Comparison of ENCODE assay signal across 19 cellular contexts in the genomic region with DNA sequence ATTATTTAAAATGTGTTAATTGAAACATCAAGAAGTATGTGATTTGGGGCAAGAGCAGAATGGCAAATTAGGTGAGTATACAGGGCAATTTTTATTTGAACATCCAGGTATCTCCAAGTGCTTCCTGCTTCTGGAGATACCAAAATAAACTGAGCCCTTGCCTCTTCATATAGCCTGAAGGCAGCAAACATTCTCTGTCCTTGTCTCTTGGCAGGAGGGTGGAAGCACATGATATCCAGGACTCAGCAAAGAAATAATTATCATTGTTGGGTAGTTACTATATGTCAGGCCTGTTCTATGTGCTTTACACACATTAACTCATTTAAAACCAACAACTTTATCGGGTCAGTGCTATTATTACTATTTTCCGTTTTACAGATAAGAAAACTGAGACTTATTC. TPM values are rescaled to one million over a fixed set of nuclear protein-coding genes. Genes with fewer than 3 reads are reported as not detected.
A peak's percentile ranks its signal among the peaks of the same experiment; 100 is the strongest.
DNase-seq lines count a peak whose midpoint lies in the region; ATAC-seq, FAIRE-seq and TF ChIP-seq lines count a peak whose summit lies in the region.
"Had no signal": no experiment of that assay in that cellular context is flagged by ENCODE, and none has a peak within 500 bp of the region (broad histone marks: within the 10 kb centered on the region; RNA-seq: fewer than 3 reads in every experiment).

No MANE protein-coding gene starts in this region.

- 40 to 58% (median 49%) methylated on average over 2 of the region's 2 CpGs for WGBS in heart left ventricle, 4 donors
- 31% methylated on average over 2 of the region's 2 CpGs for WGBS in HepG2 (ENCODE audit: low lambda C conversion rate)

- H3K4me3 ChIP-seq in heart left ventricle (no peak overlapping the region), right atrium auricular region (no peak overlapping the region), adipocyte (ENCODE audit: low read length) (no peak overlapping the region), HepG2 (replicated peaks in 1 of 3; ENCODE audit: insufficient read depth in 1 of 3, low read depth in 2 of 3, low read length in 3 of 3) (peak overlapping the region in 1 of 3 experiments; percentile 59; a peak in 2 of 6 replicates), HAP-1 (no peak overlapping the region), OCI-LY7 (ENCODE audit: low read depth, low read length, poor library complexity, severe bottlenecking) (no peak overlapping the region)
- no peak overlapping the region for H3K4me3 ChIP-seq in CD8-positive, alpha-beta T cell (ENCODE audit: low read depth, low read length)
- H3K4me3 ChIP-seq: Peyer's patch had no signal

- TF ChIP-seq CTCF in heart left ventricle (IDR thresholded peaks at IDR 0.05), result no peak
- TF ChIP-seq CTCF in right atrium auricular region (IDR thresholded peaks at IDR 0.05), result no peak
- TF ChIP-seq CTCF in HepG2 (CRISPR knock-in tag; IDR thresholded peaks at IDR 0.05), result no peak
- no peak for TF ChIP-seq CTCF in CD8-positive, alpha-beta T cell (IDR thresholded peaks at IDR 0.05)
- TF ChIP-seq CTCF in OCI-LY7 (conservative IDR thresholded peaks at IDR 0.05; ENCODE audit: low read length), result no peak

- H3K79me2 ChIP-seq in HepG2 (ENCODE audit: insufficient read depth, low read length) (peaks cover 39% of the 10 kb centered on the region), OCI-LY7 (ENCODE audit: insufficient read depth, low read depth, low read length) (no peaks in the 10 kb centered on the region)

- intact Hi-C loops in heart left ventricle (cut with DNase I), result no loop called here
- intact Hi-C loops in HepG2 (cut with micrococcal nuclease; ENCODE audit: unreplicated experiment), result loop anchor here (2.0 kb wide), 1 partner anchor 14 kb away; no protein-coding TSS in a partner anchor
- intact Hi-C loops in CD8-positive, alpha-beta T cell (cut with DNase I, micrococcal nuclease), result no loop called here
- intact Hi-C loops in OCI-LY7 (cut with micrococcal nuclease; ENCODE audit: unreplicated experiment), result no loop called here

- H3K9ac ChIP-seq in adipocyte (ENCODE audit: low read length) (no peak overlapping the region), HepG2 (ENCODE audit: insufficient read depth, low read depth, low read length) (peak overlapping the region; percentile 52)

- in situ Hi-C loops in HepG2 (cut with HindIII; ENCODE audit: extremely low pct_ligation_motif_present, low pct_unique_long_range_greater_than_20kb), result no loop called here
- in situ Hi-C loops in HAP-1 (cut with MboI; ENCODE audit: low sequenced_read_pairs), result no loop called here

- no TSS peak for BruUV-seq in HepG2 (replicated peaks; lab: Mats Ljungman, UMichigan)
- BruUV-seq in OCI-LY7 (replicated peaks; lab: Mats Ljungman, UMichigan), result no TSS peak

- no peaks in the 10 kb centered on the region for H3K36me3 Mint-ChIP-seq in CD8-positive, alpha-beta T cell

- no peaks in the 10 kb centered on the region for H3K27me3 Mint-ChIP-seq in CD8-positive, alpha-beta T cell (ENCODE audit: low read depth)

- H3K4me1 Mint-ChIP-seq in CD8-positive, alpha-beta T cell (ENCODE audit: low read depth), result no peaks in the 10 kb centered on the region

- H3K9me2 ChIP-seq in OCI-LY7 (ENCODE audit: insufficient read depth, low read length), result no peaks in the 10 kb centered on the region

- CTCF ChIA-PET in HepG2 (lab: Yijun Ruan, JAX; ENCODE audit: low intra/inter-chr PET ratio, low total read pairs) (no interaction called here), OCI-LY7 (lab: Charles Lee; ENCODE audit: unreplicated experiment) (no interaction called here)
- CTCF ChIA-PET in CD8-positive, alpha-beta T cell (lab: Charles Lee), result no interaction called here

- H3K27ac Mint-ChIP-seq in CD8-positive, alpha-beta T cell, result no peak overlapping the region

- H3K4me3 Mint-ChIP-seq in CD8-positive, alpha-beta T cell, result no peak overlapping the region

- TF ChIP-seq POLR2A in heart left ventricle (IDR thresholded peaks at IDR 0.05) (no peak), HepG2 (IDR thresholded peaks at IDR 0.05; ENCODE audit: insufficient read depth in 1 of 2, low read depth in 2 of 2, low read length in 2 of 2) (no peak)

- ATAC-seq in heart left ventricle (peak; percentile 63 to 82 (median 73)), HepG2 (peak; percentile 50)
- ATAC-seq in CD8-positive, alpha-beta T cell, result no peak
- ATAC-seq: SK-N-SH treated with all-trans-retinoic acid at 6 μM for 48 hours had no signal

- H3K36me3 ChIP-seq in heart left ventricle (no peaks in the 10 kb centered on the region), right atrium auricular region (no peaks in the 10 kb centered on the region), adipocyte (ENCODE audit: control insufficient read depth, insufficient read depth, low read length, severe bottlenecking) (no peaks in the 10 kb centered on the region), HepG2 (replicated peaks in 1 of 2; ENCODE audit: control insufficient read depth in 1 of 2, insufficient read depth in 2 of 2, low read length in 2 of 2) (no peaks in the 10 kb centered on the region), HAP-1 (replicated peaks) (peaks cover 2% of the 10 kb centered on the region), OCI-LY7 (ENCODE audit: insufficient read depth, low read length) (no peaks in the 10 kb centered on the region)
- no peaks in the 10 kb centered on the region for H3K36me3 ChIP-seq in CD8-positive, alpha-beta T cell (ENCODE audit: insufficient read depth, low read length)
- H3K36me3 ChIP-seq: Peyer's patch had no signal

- H3K27me3 ChIP-seq in heart left ventricle (no peaks in the 10 kb centered on the region), right atrium auricular region (no peaks in the 10 kb centered on the region), adipocyte (replicated peaks; ENCODE audit: control insufficient read depth, insufficient read depth, low read length) (no peaks in the 10 kb centered on the region), HepG2 (ENCODE audit: control insufficient read depth in 1 of 2, insufficient read depth in 2 of 2, low read length in 2 of 2) (no peaks in the 10 kb centered on the region), HAP-1 (ENCODE audit: low read depth) (no peaks in the 10 kb centered on the region)
- H3K27me3 ChIP-seq in CD8-positive, alpha-beta T cell (ENCODE audit: insufficient read depth, low read length), result no peaks in the 10 kb centered on the region
- H3K27me3 ChIP-seq: Peyer's patch had no signal

- POLR2A ChIA-PET in HepG2 (lab: Yijun Ruan, JAX) (interaction anchor here (5.2 kb wide), 1 partner anchor 12 kb away, joined by 58 read pairs; a partner anchor contains a TSS), OCI-LY7 (lab: Charles Lee) (no interaction called here)
- POLR2A ChIA-PET in CD8-positive, alpha-beta T cell (lab: Charles Lee), result no interaction called here

- peaks cover 0 to 6% (median 0%) of the 10 kb centered on the region in 12 donors for H3K9me3 ChIP-seq in heart left ventricle
- no peaks in the 10 kb centered on the region for H3K9me3 ChIP-seq in right atrium auricular region
- no peaks in the 10 kb centered on the region for H3K9me3 ChIP-seq in adipocyte (ENCODE audit: control insufficient read depth, low read length)
- no peaks in the 10 kb centered on the region for H3K9me3 ChIP-seq in HepG2 (ENCODE audit: low read length)
- no peaks in the 10 kb centered on the region for H3K9me3 ChIP-seq in HAP-1
- no peaks in the 10 kb centered on the region for H3K9me3 ChIP-seq in CD8-positive, alpha-beta T cell (ENCODE audit: low read length)
- no peaks in the 10 kb centered on the region for H3K9me3 ChIP-seq in OCI-LY7 (ENCODE audit: low read length)
- H3K9me3 ChIP-seq: Peyer's patch had no signal

- H3K4me2 ChIP-seq in HepG2 (ENCODE audit: low read depth, low read length) (peak overlapping the region; percentile 88), OCI-LY7 (ENCODE audit: low read length) (no peak overlapping the region)

- H3K4me1 ChIP-seq in heart left ventricle, result peaks cover 0 to 29% (median 7%) of the 10 kb centered on the region in 12 donors
- no peaks in the 10 kb centered on the region for H3K4me1 ChIP-seq in right atrium auricular region
- H3K4me1 ChIP-seq in adipocyte (ENCODE audit: control insufficient read depth, insufficient read depth, low read length), result no peaks in the 10 kb centered on the region
- H3K4me1 ChIP-seq in HepG2 (ENCODE audit: insufficient read depth, low read length), result peaks cover 50% of the 10 kb centered on the region
- 0 out of 2 replicates have a peak, but pooled peaks cover 2% of the 10 kb centered on the region for H3K4me1 ChIP-seq in HAP-1
- H3K4me1 ChIP-seq in CD8-positive, alpha-beta T cell (ENCODE audit: insufficient read depth, low read length), result no peaks in the 10 kb centered on the region
- no peaks in the 10 kb centered on the region for H3K4me1 ChIP-seq in OCI-LY7 (ENCODE audit: insufficient read depth, low read length, poor library complexity, severe bottlenecking)
- H3K4me1 ChIP-seq: Peyer's patch had no signal

- DNase-seq in heart left ventricle, result no peak
- no peak for DNase-seq in right atrium auricular region (ENCODE audit: low spot score)
- peak; percentile 29 for DNase-seq in adipocyte (ENCODE audit: low read depth)
- DNase-seq in HepG2 (ENCODE audit: low spot score), result no peak
- no peak for DNase-seq in HAP-1 (ENCODE audit: low spot score in 2 of 2)
- no peak for DNase-seq in CD8-positive, alpha-beta T cell
- no peak for DNase-seq in OCI-LY7 (ENCODE audit: low spot score)
- DNase-seq: H7, IMR-90, Karpas-422, NCI-H1105 treated with DMSO at 0.1 percent for 48 hours, NCI-H187 treated with DMSO at 0.1 percent for 48 hours, NCI-H2171, NCI-H82, Peyer's patch, SHP77 had no signal

- H2AFZ ChIP-seq in HepG2 (ENCODE audit: low read length) (no peak overlapping the region), OCI-LY7 (ENCODE audit: low read length) (no peak overlapping the region)

- FAIRE-seq in HepG2 (lab: Jason Lieb, UNC), result no peak

- H4K20me1 ChIP-seq in HepG2 (ENCODE audit: insufficient read depth, low read length), result no peaks in the 10 kb centered on the region
- H4K20me1 ChIP-seq in OCI-LY7 (ENCODE audit: insufficient read depth, low read length), result no peaks in the 10 kb centered on the region

- H3K27ac ChIP-seq in heart left ventricle, result peak overlapping the region in 6 of 12 donors; percentile 0 to 34 (median 10)
- H3K27ac ChIP-seq in right atrium auricular region, result peak overlapping the region in 1 of 2 donors; percentile 55
- peak overlapping the region; percentile 83 for H3K27ac ChIP-seq in HepG2 (ENCODE audit: extremely low read length, insufficient read depth, low read length)
- no peak overlapping the region for H3K27ac ChIP-seq in CD8-positive, alpha-beta T cell (ENCODE audit: low read depth, low read length)
- no peak overlapping the region for H3K27ac ChIP-seq in OCI-LY7 (ENCODE audit: low read depth, low read length, poor library complexity, severe bottlenecking)
- H3K27ac ChIP-seq: C4-2B, Peyer's patch had no signal

- TF ChIP-seq EP300 in HepG2 (IDR thresholded peaks at IDR 0.05; ENCODE audit: low read depth in 2 of 2, low read length in 2 of 2), result no peak
- no peak for TF ChIP-seq EP300 in HepG2 (CRISPR knock-in tag; IDR thresholded peaks at IDR 0.05; ENCODE audit: borderline replicate concordance)

- H3K9me3 Mint-ChIP-seq in CD8-positive, alpha-beta T cell, result no peaks in the 10 kb centered on the region

- no peak for TF ChIP-seq RAD21 in HepG2 (CRISPR knock-in tag; IDR thresholded peaks at IDR 0.05)

RNA-seq across cellular contexts. Expression of a gene that starts 12.5 kb away (rescaled TPM):
- total RNA-seq in heart left ventricle (10 to 100 TPM; 10.2 to 20.1 (median 14.6) TPM), right atrium auricular region (10 to 100 TPM; 16.2 to 23.3 TPM), HepG2 (2016; rRNA removed; fragmentation: Illumina TruSeq; extraction: Trizol) (18.5 and 31.9 TPM in 2 replicates), OCI-LY7 (2022) (0.39 and 0.61 TPM in 2 replicates)
- polyA plus RNA-seq in heart left ventricle (10 to 100 TPM in 1 of 2 donors, 1 to 10 TPM in 1; 7.5 to 21.6 TPM), HepG2 (2011; rRNA removed) (14.4 and 19.2 TPM in 2 replicates)
- 4.5 and 5.5 TPM in 2 replicates for total RNA-seq in HepG2 (2016; cell fraction: cytosol; rRNA removed; fragmentation: Illumina TruSeq; extraction: Trizol; ENCODE audit: low read depth)
- total RNA-seq in HepG2 (2016; cell fraction: insoluble cytoplasmic fraction; rRNA removed; fragmentation: Illumina TruSeq; extraction: Trizol), result 18.8 and 29.3 TPM in 2 replicates
- 6.1 and 6.3 TPM in 2 replicates for total RNA-seq in HepG2 (2016; cell fraction: membrane; rRNA removed; fragmentation: Illumina TruSeq; extraction: Trizol)
- total RNA-seq in HepG2 (2016; cell fraction: nucleus; rRNA removed; fragmentation: Illumina TruSeq; extraction: Trizol), result 15.4 and 20.0 TPM in 2 replicates
- 13.9 and 17.2 TPM in 2 replicates for polyA plus RNA-seq in HepG2 (2011; cell fraction: cytosol; rRNA removed)
- polyA plus RNA-seq in HepG2 (2011; cell fraction: nucleus; rRNA removed), result 10.1 and 11.0 TPM in 2 replicates
- 17.4 and 20.6 TPM in 2 replicates for polyA plus RNA-seq in HepG2 (2012)
- polyA plus RNA-seq in HepG2 (2016; cell fraction: cytosol; fragmentation: Illumina TruSeq; extraction: Trizol; ENCODE audit: low read depth), result 3.4 and 3.8 TPM in 2 replicates
- polyA plus RNA-seq in HepG2 (2016; cell fraction: insoluble cytoplasmic fraction; fragmentation: Illumina TruSeq; extraction: Trizol; ENCODE audit: low read depth), result 25.6 and 26.5 TPM in 2 replicates
- 4.4 and 5.9 TPM in 2 replicates for polyA plus RNA-seq in HepG2 (2016; cell fraction: membrane; fragmentation: Illumina TruSeq; extraction: Trizol; ENCODE audit: low read depth)
- 16.7 and 18.0 TPM in 2 replicates for polyA plus RNA-seq in HepG2 (2016; cell fraction: nucleus; fragmentation: Illumina TruSeq; extraction: Trizol; ENCODE audit: insufficient read depth, low read depth)
- polyA minus RNA-seq in HepG2 (2011; rRNA and poly(A)+ RNA removed; ENCODE audit: low replicate concordance), result 13.0 TPM in 1 of 2 replicates, not detected in the other
- 15.1 and 15.6 TPM in 2 replicates for polyA minus RNA-seq in HepG2 (2011; cell fraction: cytosol; rRNA and poly(A)+ RNA removed)
- polyA minus RNA-seq in HepG2 (2011; cell fraction: nucleus; rRNA and poly(A)+ RNA removed), result 35.3 and 37.2 TPM in 2 replicates
- total RNA-seq in CD8-positive, alpha-beta T cell, result not detected
- total RNA-seq in OCI-LY7 (2014; rRNA removed; shearing (Covaris generic)), result 0.10 TPM in 1 of 2 replicates, not detected in the other
- total RNA-seq: HT-29 had no signal
